1 cellular context compared by ENCODE assay signal in the genomic region with DNA sequence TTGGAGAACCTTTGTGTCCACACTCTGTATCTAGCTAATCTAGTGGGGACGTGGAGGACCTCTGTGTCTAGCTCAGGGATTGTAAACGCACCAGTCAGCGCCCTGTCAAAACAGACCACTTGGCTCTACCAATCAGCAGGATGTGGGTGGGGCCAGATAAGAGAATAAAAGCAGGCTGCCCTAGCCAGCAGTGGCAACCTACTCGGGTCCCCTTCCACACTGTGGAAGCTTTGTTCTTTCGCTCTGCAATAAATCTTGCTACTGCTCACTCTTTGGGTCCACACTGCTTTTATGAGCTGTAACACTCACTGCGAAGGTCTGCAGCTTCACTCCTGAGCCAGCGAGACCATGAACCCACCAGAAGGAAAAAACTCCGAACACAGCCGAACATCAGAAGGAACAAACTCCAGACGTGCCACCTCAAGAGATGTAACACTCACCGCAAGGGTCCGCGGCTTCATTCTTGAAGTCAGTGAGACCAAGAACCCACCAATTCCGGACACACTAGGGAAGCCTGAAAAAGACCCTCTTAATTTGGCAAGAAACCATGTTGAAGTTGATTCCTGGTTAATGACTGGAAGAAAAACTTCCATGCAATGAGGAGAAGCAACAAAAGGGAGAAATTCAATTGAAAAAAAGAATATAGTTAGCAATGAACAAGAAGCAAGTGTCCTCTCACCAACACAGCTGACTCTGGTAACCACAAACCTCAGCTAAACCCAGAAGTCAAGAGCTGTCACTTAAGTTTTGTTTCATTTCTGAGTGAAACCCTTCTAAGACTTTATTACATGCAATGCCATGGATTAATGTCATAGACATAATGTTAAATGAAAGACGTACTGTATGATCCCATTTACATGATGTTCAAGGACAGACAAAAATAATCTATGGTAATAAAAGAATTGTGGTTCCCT.
A peak's percentile ranks its signal among the peaks of the same experiment; 100 is the strongest.
TF ChIP-seq lines count a peak whose summit lies in the region.

No MANE protein-coding gene starts in this region.

TF ChIP-seq in K562, 482 proteins besides CTCF, POLR2A, EP300 and RAD21:
- TF ChIP-seq NFYB (IDR thresholded peaks at IDR 0.05; ENCODE audit: extremely low read depth, insufficient read length), result peak; percentile 18
